Comparison of ENCODE assay signal across 8 cellular contexts in the genomic region with DNA sequence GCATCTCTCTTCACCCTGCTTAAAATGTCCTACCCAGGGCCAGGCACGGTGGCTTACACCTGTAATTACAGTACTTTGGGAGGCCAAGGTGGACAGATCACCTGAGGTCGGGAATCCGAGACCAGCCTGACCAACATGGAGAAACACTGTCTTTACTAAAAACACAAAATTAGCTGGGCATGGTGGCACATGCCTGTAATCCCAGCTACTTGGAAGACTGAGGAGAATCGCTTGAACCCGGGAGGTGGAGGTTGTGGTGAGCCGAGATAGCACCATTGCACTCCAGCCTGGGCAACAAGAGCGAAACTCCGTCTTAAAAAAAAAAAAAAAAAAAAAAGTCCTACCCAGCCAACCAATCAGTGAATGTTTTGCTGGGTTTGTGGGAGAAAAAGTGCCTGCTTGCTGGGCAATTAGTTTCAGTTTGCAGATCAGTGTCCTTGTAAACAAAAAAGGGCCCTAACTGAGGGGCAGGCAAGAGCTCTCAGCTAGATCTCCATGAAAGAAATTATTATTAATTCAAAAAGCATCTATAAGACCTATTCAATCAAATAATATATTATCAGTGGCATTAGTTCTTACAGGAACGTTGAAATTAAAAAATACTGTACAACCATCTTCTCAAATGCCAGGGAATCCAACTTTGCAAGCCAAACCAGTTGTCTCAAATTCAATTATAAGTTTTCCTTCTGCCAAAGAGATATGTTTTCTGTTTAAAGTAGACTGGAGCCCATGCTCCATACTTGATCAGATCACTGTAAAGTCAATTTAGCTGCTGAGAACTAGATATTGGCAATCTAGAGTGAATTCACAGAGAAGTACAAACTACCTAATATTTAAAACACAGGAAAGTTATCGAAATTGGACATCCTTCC. TPM values are rescaled to one million over a fixed set of nuclear protein-coding genes. Genes with fewer than 3 reads are reported as not detected.
DNase-seq lines count a peak whose midpoint lies in the region; ATAC-seq and TF ChIP-seq lines count a peak whose summit lies in the region.

No MANE protein-coding gene starts in this region.

- H3K4me1 ChIP-seq in CD8-positive, alpha-beta T cell (ENCODE audit: insufficient read depth, low read length), result peaks cover 43% of the 10 kb centered on the region
- peaks cover 26 to 92% (median 64%) of the 10 kb centered on the region in 6 donors for H3K4me1 ChIP-seq in spleen

- TF ChIP-seq CTCF in CD8-positive, alpha-beta T cell (IDR thresholded peaks at IDR 0.05), result no peak
- TF ChIP-seq CTCF in glutamatergic neuron (IDR thresholded peaks at IDR 0.05; ENCODE audit: partially characterized antibody, unreplicated experiment) (no peak), spleen (IDR thresholded peaks at IDR 0.05 in 8 of 11, conservative IDR thresholded peaks at IDR 0.05 in 3 of 11) (no peak), WERI-Rb-1 (IDR thresholded peaks at IDR 0.05; ENCODE audit: low read depth, low read length) (no peak)

- TF ChIP-seq POLR2A in spleen (IDR thresholded peaks at IDR 0.05), result peak in 1 of 3 donors; percentile 26

- no peak for ATAC-seq in CD8-positive, alpha-beta T cell
- ATAC-seq in GM18861 (IDR thresholded peaks at IDR 0.05; ENCODE audit: unreplicated experiment), result no peak
- no peak for ATAC-seq in HG03280 (IDR thresholded peaks at IDR 0.05; ENCODE audit: unreplicated experiment)

- H3K4me3 Mint-ChIP-seq in CD8-positive, alpha-beta T cell, result peak overlapping the region; percentile 73
- H3K4me3 Mint-ChIP-seq in activated T-cell treated with anti-CD3 and anti-CD28 coated beads, Interleukin-2, amount 50 U/mL, for 24 hours, result peak overlapping the region; percentile 69
- peak overlapping the region; percentile 59 for H3K4me3 Mint-ChIP-seq in glutamatergic neuron (ENCODE audit: unreplicated experiment)

- CTCF ChIA-PET in CD8-positive, alpha-beta T cell (lab: Charles Lee), result interaction anchor here (2.1 kb wide), 1 partner anchor 91 kb away, joined by 5 read pairs; no protein-coding TSS in a partner anchor

- WGBS in spleen, 5 donors, result 25 to 47% (median 29%) methylated on average over 10 of the region's 10 CpGs

- POLR2A ChIA-PET in CD8-positive, alpha-beta T cell (lab: Charles Lee), result interaction anchor here (0.7 kb wide), 2 partner anchors 88 to 746 kb away, joined by 3 to 7 read pairs; no protein-coding TSS in a partner anchor

- peak overlapping the region; percentile 29 for H3K4me3 ChIP-seq in CD8-positive, alpha-beta T cell (ENCODE audit: low read depth, low read length)
- peak overlapping the region in 7 of 8 donors; percentile 23 to 85 (median 74) for H3K4me3 ChIP-seq in spleen
- no peak overlapping the region for H3K4me3 ChIP-seq in WERI-Rb-1 (ENCODE audit: low read depth, low read length)

- H3K27ac Mint-ChIP-seq in CD8-positive, alpha-beta T cell, result peak overlapping the region; percentile 87
- H3K27ac Mint-ChIP-seq in activated T-cell treated with anti-CD3 and anti-CD28 coated beads, Interleukin-2, amount 50 U/mL, for 24 hours, result peak overlapping the region; percentile 71
- no peak overlapping the region for H3K27ac Mint-ChIP-seq in glutamatergic neuron (ENCODE audit: unreplicated experiment)

- peak in 4 of 7 experiments; percentile 20 to 40 (median 24) for DNase-seq in CD8-positive, alpha-beta T cell
- peak; percentile 78 for DNase-seq in LHCN-M2 (ENCODE audit: low read depth)
- no peak for DNase-seq in activated T-cell treated with anti-CD3 and anti-CD28 coated beads, Interleukin-2, amount 50 U/mL, for 24 hours
- DNase-seq in glutamatergic neuron, result no peak
- DNase-seq in spleen, result no peak
- no peak for DNase-seq in WERI-Rb-1

- peak overlapping the region; percentile 51 for H3K27ac ChIP-seq in CD8-positive, alpha-beta T cell (ENCODE audit: low read depth, low read length)
- H3K27ac ChIP-seq in spleen (peak overlapping the region; percentile 58 to 94 (median 90)), WERI-Rb-1 (no peak overlapping the region)

- H3K27me3 Mint-ChIP-seq in CD8-positive, alpha-beta T cell (ENCODE audit: low read depth), result no peaks in the 10 kb centered on the region
- H3K27me3 Mint-ChIP-seq in activated T-cell treated with anti-CD3 and anti-CD28 coated beads, Interleukin-2, amount 50 U/mL, for 24 hours, result no peaks in the 10 kb centered on the region
- H3K27me3 Mint-ChIP-seq in glutamatergic neuron (ENCODE audit: unreplicated experiment), result peaks cover 4% of the 10 kb centered on the region

- no peaks in the 10 kb centered on the region for H3K9me3 ChIP-seq in CD8-positive, alpha-beta T cell (ENCODE audit: low read length)
- H3K9me3 ChIP-seq in spleen (no peaks in the 10 kb centered on the region), WERI-Rb-1 (ENCODE audit: severe bottlenecking) (no peaks in the 10 kb centered on the region)

- peaks cover 38% of the 10 kb centered on the region for H3K4me1 Mint-ChIP-seq in CD8-positive, alpha-beta T cell (ENCODE audit: low read depth)
- H3K4me1 Mint-ChIP-seq in activated T-cell treated with anti-CD3 and anti-CD28 coated beads, Interleukin-2, amount 50 U/mL, for 24 hours (ENCODE audit: low read depth), result peaks cover 49% of the 10 kb centered on the region
- peaks cover 14% of the 10 kb centered on the region for H3K4me1 Mint-ChIP-seq in glutamatergic neuron (ENCODE audit: low read depth, unreplicated experiment)

- no peaks in the 10 kb centered on the region for H3K36me3 ChIP-seq in CD8-positive, alpha-beta T cell (ENCODE audit: insufficient read depth, low read length)
- H3K36me3 ChIP-seq in spleen (peaks cover 0 to 8% (median 0%) of the 10 kb centered on the region in 6 donors), WERI-Rb-1 (no peaks in the 10 kb centered on the region)

- intact Hi-C loops in CD8-positive, alpha-beta T cell (cut with DNase I, micrococcal nuclease), result loop anchor here (5.0 to 10.0 kb wide), 4 partner anchors 88 to 1384 kb away; partner anchors contain the start of genes RAB14 (in 1 of the 2) and TTLL11 (in 1 of the 2)
- intact Hi-C loops in spleen (cut with DNase I; ENCODE audit: low total_unique reads), result no loop called here

- no peaks in the 10 kb centered on the region for H3K36me3 Mint-ChIP-seq in CD8-positive, alpha-beta T cell
- peaks cover 1% of the 10 kb centered on the region for H3K36me3 Mint-ChIP-seq in activated T-cell treated with anti-CD3 and anti-CD28 coated beads, Interleukin-2, amount 50 U/mL, for 24 hours (ENCODE audit: low read depth)
- H3K36me3 Mint-ChIP-seq in glutamatergic neuron (ENCODE audit: unreplicated experiment), result peaks cover 5% of the 10 kb centered on the region

- no peaks in the 10 kb centered on the region for H3K9me3 Mint-ChIP-seq in CD8-positive, alpha-beta T cell
- no peaks in the 10 kb centered on the region for H3K9me3 Mint-ChIP-seq in activated T-cell treated with anti-CD3 and anti-CD28 coated beads, Interleukin-2, amount 50 U/mL, for 24 hours
- peaks cover 4% of the 10 kb centered on the region for H3K9me3 Mint-ChIP-seq in glutamatergic neuron (ENCODE audit: unreplicated experiment)

- H3K27me3 ChIP-seq in CD8-positive, alpha-beta T cell (ENCODE audit: insufficient read depth, low read length), result no peaks in the 10 kb centered on the region
- H3K27me3 ChIP-seq in spleen (replicated peaks in 1 of 7) (no peaks in the 10 kb centered on the region), WERI-Rb-1 (ENCODE audit: insufficient read depth, low read depth, severe bottlenecking) (peaks cover 3% of the 10 kb centered on the region)

RNA-seq across cellular contexts. Expression of gene MEGF9, which starts 3.9 kb away (rescaled TPM):
- total RNA-seq in CD8-positive, alpha-beta T cell, result 1 to 10 TPM; 3.0 to 3.1 TPM
- total RNA-seq in LHCN-M2 (2014; rRNA removed) (7.5 and 9.4 TPM in 2 replicates), glutamatergic neuron (ENCODE audit: unreplicated experiment) (25.4 TPM), spleen (10 to 100 TPM; 25.6 to 57.3 (median 39.8) TPM)
- polyA plus RNA-seq in LHCN-M2 (2012), result 6.2 TPM
- polyA plus RNA-seq in spleen, result 1 to 10 TPM; 2.2 to 5.4 (median 3.0) TPM

Comparison
In these comparisons a context has a peak if more than half of its experiments do, and no peak if none do; other contexts are left out.
1. DNase-seq: peak in CD8-positive, alpha-beta T cell (4 of 7) and LHCN-M2 (single experiment); none in activated T-cell treated with anti-CD3 and anti-CD28 coated beads, Interleukin-2, amount 50 U/mL, for 24 hours (single experiment), glutamatergic neuron (single experiment), spleen (single experiment) and WERI-Rb-1 (single experiment).
2. Peak in every context shown above with its lines, with median percentiles within 50 percentile points of each other: H3K4me3 Mint-ChIP-seq.